Comparison of ENCODE assay signal across 16 cellular contexts in the genomic region with DNA sequence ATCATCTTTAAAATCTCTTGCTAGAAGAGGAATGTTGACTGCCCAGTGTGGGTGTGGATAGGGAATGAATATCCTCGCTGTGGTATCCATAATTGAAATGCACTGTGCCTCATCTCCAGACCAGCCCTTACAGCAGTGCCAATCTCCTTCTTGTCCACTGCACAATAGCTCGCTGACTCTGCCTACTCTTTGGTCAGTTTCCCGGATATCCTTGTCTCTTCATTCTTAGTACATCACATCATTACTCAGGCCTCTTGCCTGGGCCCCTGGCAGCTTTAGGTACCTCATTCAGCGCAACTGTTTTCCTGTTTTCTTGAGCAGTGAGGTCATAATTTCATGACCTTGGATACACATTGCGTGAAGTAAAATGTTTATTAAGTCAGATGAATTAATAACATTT. TPM values are rescaled to one million over a fixed set of nuclear protein-coding genes. Genes with fewer than 3 reads are reported as not detected.
A peak's percentile ranks its signal among the peaks of the same experiment; 100 is the strongest.
DNase-seq lines count a peak whose midpoint lies in the region; ATAC-seq and TF ChIP-seq lines count a peak whose summit lies in the region.
"Had no signal": no experiment of that assay in that cellular context is flagged by ENCODE, and none has a peak within 500 bp of the region (broad histone marks: within the 10 kb centered on the region; RNA-seq: fewer than 3 reads in every experiment).

No MANE protein-coding gene starts in this region.

- intact Hi-C loops in dendritic cell treated with granulocyte-macrophage colony-stimulating factor and Interleukin-4, amounts not matched to agents 40 ng/mL and 50 ng/mL, for 4 days (cut with micrococcal nuclease): no loop called here
- intact Hi-C loops in upper lobe of right lung (cut with DNase I): no loop called here

- H3K9me3 ChIP-seq in upper lobe of right lung: no peaks in the 10 kb centered on the region
- H3K9me3 ChIP-seq: A549, BE2C, HAP-1 had no signal

- peak; percentile 47 for ATAC-seq in upper lobe of right lung
- ATAC-seq in GM19023 (IDR thresholded peaks at IDR 0.05; ENCODE audit: unreplicated experiment): no peak
- ATAC-seq: A549 had no signal

- DNase-seq in glomerular endothelial cell (ENCODE audit: extremely low read depth, low read depth, low spot score): peak; percentile 70
- peak; percentile 21 for DNase-seq in medulla oblongata (ENCODE audit: extremely low spot score)
- no peak for DNase-seq in upper lobe of right lung
- no peak for DNase-seq in effector CD4-positive, alpha-beta T cell
- no peak for DNase-seq in ecto neural progenitor cell (ENCODE audit: low spot score)
- DNase-seq in OCI-M2 (lab: John Stamatoyannopoulos, UW; ENCODE audit: unreplicated experiment): no peak
- DNase-seq: BE2C; CD4-positive, alpha-beta memory T cell; DMS79; EL had no signal

- no peaks in the 10 kb centered on the region for H3K36me3 ChIP-seq in upper lobe of right lung
- H3K36me3 ChIP-seq: BE2C, HAP-1 had no signal

- no peaks in the 10 kb centered on the region for H3K27me3 ChIP-seq in upper lobe of right lung
- H3K27me3 ChIP-seq: BE2C had no signal

- peaks cover 57% of the 10 kb centered on the region for H3K4me1 Mint-ChIP-seq in dendritic cell treated with granulocyte-macrophage colony-stimulating factor and Interleukin-4, amounts not matched to agents 40 ng/mL and 50 ng/mL, for 4 days (ENCODE audit: low read depth)

- H3K4me3 ChIP-seq in upper lobe of right lung: no peak overlapping the region
- H3K4me3 ChIP-seq: A549, HAP-1 had no signal

- H3K27ac ChIP-seq in upper lobe of right lung: peak overlapping the region; percentile 3
- H3K27ac ChIP-seq: A549, C4-2B had no signal

- H3K27ac Mint-ChIP-seq in dendritic cell treated with granulocyte-macrophage colony-stimulating factor and Interleukin-4, amounts not matched to agents 40 ng/mL and 50 ng/mL, for 4 days: peak overlapping the region; percentile 89
- H3K27ac Mint-ChIP-seq: CD4-positive, alpha-beta memory T cell had no signal

- no peak overlapping the region for H3K4me3 Mint-ChIP-seq in dendritic cell treated with granulocyte-macrophage colony-stimulating factor and Interleukin-4, amounts not matched to agents 40 ng/mL and 50 ng/mL, for 4 days
- H3K4me3 Mint-ChIP-seq: CD4-positive, alpha-beta memory T cell had no signal

- H3K36me3 Mint-ChIP-seq in dendritic cell treated with granulocyte-macrophage colony-stimulating factor and Interleukin-4, amounts not matched to agents 40 ng/mL and 50 ng/mL, for 4 days (ENCODE audit: low read depth): no peaks in the 10 kb centered on the region
- H3K36me3 Mint-ChIP-seq: CD4-positive, alpha-beta memory T cell had no signal

- no peak for TF ChIP-seq CTCF in upper lobe of right lung (IDR thresholded peaks at IDR 0.05)

- no peaks in the 10 kb centered on the region for H3K27me3 Mint-ChIP-seq in dendritic cell treated with granulocyte-macrophage colony-stimulating factor and Interleukin-4, amounts not matched to agents 40 ng/mL and 50 ng/mL, for 4 days
- H3K27me3 Mint-ChIP-seq: CD4-positive, alpha-beta memory T cell had no signal

- H3K4me1 ChIP-seq in upper lobe of right lung: peaks cover 7% of the 10 kb centered on the region
- H3K4me1 ChIP-seq: BE2C had no signal

- H3K9me3 Mint-ChIP-seq in dendritic cell treated with granulocyte-macrophage colony-stimulating factor and Interleukin-4, amounts not matched to agents 40 ng/mL and 50 ng/mL, for 4 days: no peaks in the 10 kb centered on the region
- H3K9me3 Mint-ChIP-seq: CD4-positive, alpha-beta memory T cell had no signal

RNA-seq across cellular contexts. Expression of gene PDCD1LG2, which starts 21.7 kb away (rescaled TPM):
- total RNA-seq in glomerular endothelial cell: 20.4 and 27.0 TPM in 2 replicates
- 6.3 TPM for total RNA-seq in upper lobe of right lung
- total RNA-seq: H1 had no signal

RNA-seq across cellular contexts. Expression of gene CD274, which starts 38.3 kb away (rescaled TPM):
- 15.5 and 18.2 TPM in 2 replicates for total RNA-seq in glomerular endothelial cell
- total RNA-seq in upper lobe of right lung: 25.9 TPM

RNA-seq across cellular contexts. Expression of gene PLGRKT, which starts 50.9 kb away (rescaled TPM):
- total RNA-seq in glomerular endothelial cell: 13.0 and 25.7 TPM in 2 replicates
- 18.0 TPM for total RNA-seq in upper lobe of right lung

Comparison
In these comparisons a context has a peak if more than half of its experiments do, and no peak if none do; other contexts are left out.
1. DNase-seq: peak in glomerular endothelial cell (single experiment) and medulla oblongata (single experiment); none in upper lobe of right lung (single experiment), effector CD4-positive, alpha-beta T cell (single experiment), ecto neural progenitor cell (single experiment) and OCI-M2 (single experiment).